Comparison of ENCODE assay signal across 1 cellular context in genomic region chr3:14921034-14921616, GRCh38.
A peak's percentile ranks its signal among the peaks of the same experiment; 100 is the strongest.
TF ChIP-seq lines count a peak whose summit lies in the region.

No MANE protein-coding gene starts in this region.

TF ChIP-seq in K562, 482 proteins besides CTCF, POLR2A, EP300 and RAD21 (continued from another document and continues in another):
- TF ChIP-seq, protein P1, sequence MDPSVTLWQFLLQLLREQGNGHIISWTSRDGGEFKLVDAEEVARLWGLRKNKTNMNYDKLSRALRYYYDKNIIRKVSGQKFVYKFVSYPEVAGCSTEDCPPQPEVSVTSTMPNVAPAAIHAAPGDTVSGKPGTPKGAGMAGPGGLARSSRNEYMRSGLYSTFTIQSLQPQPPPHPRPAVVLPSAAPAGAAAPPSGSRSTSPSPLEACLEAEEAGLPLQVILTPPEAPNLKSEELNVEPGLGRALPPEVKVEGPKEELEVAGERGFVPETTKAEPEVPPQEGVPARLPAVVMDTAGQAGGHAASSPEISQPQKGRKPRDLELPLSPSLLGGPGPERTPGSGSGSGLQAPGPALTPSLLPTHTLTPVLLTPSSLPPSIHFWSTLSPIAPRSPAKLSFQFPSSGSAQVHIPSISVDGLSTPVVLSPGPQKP (CRISPR knock-in tag; IDR thresholded peaks at IDR 0.05) = no peak
- TF ChIP-seq, protein P2, sequence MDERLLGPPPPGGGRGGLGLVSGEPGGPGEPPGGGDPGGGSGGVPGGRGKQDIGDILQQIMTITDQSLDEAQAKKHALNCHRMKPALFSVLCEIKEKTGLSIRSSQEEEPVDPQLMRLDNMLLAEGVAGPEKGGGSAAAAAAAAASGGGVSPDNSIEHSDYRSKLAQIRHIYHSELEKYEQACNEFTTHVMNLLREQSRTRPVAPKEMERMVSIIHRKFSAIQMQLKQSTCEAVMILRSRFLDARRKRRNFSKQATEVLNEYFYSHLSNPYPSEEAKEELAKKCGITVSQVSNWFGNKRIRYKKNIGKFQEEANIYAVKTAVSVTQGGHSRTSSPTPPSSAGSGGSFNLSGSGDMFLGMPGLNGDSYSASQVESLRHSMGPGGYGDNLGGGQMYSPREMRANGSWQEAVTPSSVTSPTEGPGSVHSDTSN (CRISPR knock-in tag; IDR thresholded peaks at IDR 0.05; ENCODE audit: low read depth) = no peak
- TF ChIP-seq, protein P2 (tag; conservative IDR thresholded peaks at IDR 0.05; ENCODE audit: low read depth) = no peak
- TF ChIP-seq CREB1 (IDR thresholded peaks at IDR 0.05) (no peak), CREB1 (CRISPR knock-in tag; IDR thresholded peaks at IDR 0.05) (no peak), MED1 (CRISPR knock-in tag; IDR thresholded peaks at IDR 0.05; ENCODE audit: borderline replicate concordance) (no peak), IFI16 (CRISPR knock-in tag; IDR thresholded peaks at IDR 0.05) (no peak), NBN (IDR thresholded peaks at IDR 0.05; ENCODE audit: low read depth) (no peak), SRSF9 (IDR thresholded peaks at IDR 0.05; ENCODE audit: borderline replicate concordance, low read depth, low read length) (no peak), FOXJ3 (CRISPR knock-in tag; IDR thresholded peaks at IDR 0.05) (no peak), SIN3A (IDR thresholded peaks at IDR 0.05; ENCODE audit: borderline replicate concordance in 2 of 2, control insufficient read depth in 1 of 2, low read depth in 2 of 2, low read length in 2 of 2) (no peak), ZC3H4 (CRISPR knock-in tag; IDR thresholded peaks at IDR 0.05; ENCODE audit: borderline replicate concordance) (no peak), PHB (CRISPR knock-in tag; IDR thresholded peaks at IDR 0.05) (no peak), POLR2G (IDR thresholded peaks at IDR 0.05; ENCODE audit: low read depth, low read length) (no peak), KLF1 (tag; IDR thresholded peaks at IDR 0.05) (no peak), ZNF717 (CRISPR knock-in tag; IDR thresholded peaks at IDR 0.05) (no peak), CGGBP1 (CRISPR knock-in tag; IDR thresholded peaks at IDR 0.05) (no peak), GMEB1 (CRISPR knock-in tag; IDR thresholded peaks at IDR 0.05) (no peak), AFF1 (IDR thresholded peaks at IDR 0.05; ENCODE audit: low read depth in 1 of 2, partially characterized antibody in 2 of 2) (no peak), CBFA2T3 (IDR thresholded peaks at IDR 0.05) (no peak), RFX5 (IDR thresholded peaks at IDR 0.05; ENCODE audit: low read depth, low read length) (no peak), NKRF (IDR thresholded peaks at IDR 0.05; ENCODE audit: borderline replicate concordance) (no peak), HOXB6 (CRISPR knock-in tag; IDR thresholded peaks at IDR 0.05; ENCODE audit: borderline replicate concordance) (no peak), ZBTB8A (IDR thresholded peaks at IDR 0.05; ENCODE audit: partially characterized antibody) (no peak), JUND (IDR thresholded peaks at IDR 0.05; ENCODE audit: borderline replicate concordance, low read depth, low read length) (0 out of 2 replicates have a peak, but pooled peaks have one; percentile 46), JUND (tag; IDR thresholded peaks at IDR 0.05; ENCODE audit: borderline replicate concordance, low read depth, low read length) (no peak; the same call in 2 of the 3 replicates), GTF2F1 (IDR thresholded peaks at IDR 0.05; ENCODE audit: low read depth, low read length) (no peak), NELFE (IDR thresholded peaks at IDR 0.05; ENCODE audit: insufficient read depth, insufficient read length) (no peak), SAP30 (IDR thresholded peaks at IDR 0.05; ENCODE audit: borderline replicate concordance, insufficient read depth, low read depth, low read length, poor library complexity, severe bottlenecking) (no peak), ATF1 (CRISPR knock-in tag; IDR thresholded peaks at IDR 0.05) (no peak), ATF1 (tag; IDR thresholded peaks at IDR 0.05) (no peak), ARNT (IDR thresholded peaks at IDR 0.05) (no peak), HEY1 (CRISPR knock-in tag; IDR thresholded peaks at IDR 0.05; ENCODE audit: borderline replicate concordance) (no peak), TSHZ1 (CRISPR knock-in tag; IDR thresholded peaks at IDR 0.05) (no peak), HDAC3 (IDR thresholded peaks at IDR 0.05; ENCODE audit: borderline replicate concordance, partially characterized antibody) (no peak), ETV1 (tag; conservative IDR thresholded peaks at IDR 0.05; ENCODE audit: low read depth) (0 out of 2 replicates have a peak, but pooled peaks have one; percentile 6), KDM4B (IDR thresholded peaks at IDR 0.05; ENCODE audit: borderline replicate concordance in 2 of 2, low read depth in 1 of 2) (no peak), KLF6 (CRISPR knock-in tag; IDR thresholded peaks at IDR 0.05; ENCODE audit: borderline replicate concordance) (no peak), FOXA3 (CRISPR knock-in tag; conservative IDR thresholded peaks at IDR 0.05 in 1 of 2, IDR thresholded peaks at IDR 0.05 in 1 of 2) (no peak), RFX1 (IDR thresholded peaks at IDR 0.05) (no peak), ILF3 (IDR thresholded peaks at IDR 0.05; ENCODE audit: borderline replicate concordance) (no peak), ZNF41 (CRISPR knock-in tag; conservative IDR thresholded peaks at IDR 0.05) (no peak), NEUROD1 (IDR thresholded peaks at IDR 0.05; ENCODE audit: borderline replicate concordance, low read depth, low read length, partially characterized antibody) (no peak), RHOXF2B (CRISPR knock-in tag; conservative IDR thresholded peaks at IDR 0.05) (no peak)
- TF ChIP-seq, protein P3, sequence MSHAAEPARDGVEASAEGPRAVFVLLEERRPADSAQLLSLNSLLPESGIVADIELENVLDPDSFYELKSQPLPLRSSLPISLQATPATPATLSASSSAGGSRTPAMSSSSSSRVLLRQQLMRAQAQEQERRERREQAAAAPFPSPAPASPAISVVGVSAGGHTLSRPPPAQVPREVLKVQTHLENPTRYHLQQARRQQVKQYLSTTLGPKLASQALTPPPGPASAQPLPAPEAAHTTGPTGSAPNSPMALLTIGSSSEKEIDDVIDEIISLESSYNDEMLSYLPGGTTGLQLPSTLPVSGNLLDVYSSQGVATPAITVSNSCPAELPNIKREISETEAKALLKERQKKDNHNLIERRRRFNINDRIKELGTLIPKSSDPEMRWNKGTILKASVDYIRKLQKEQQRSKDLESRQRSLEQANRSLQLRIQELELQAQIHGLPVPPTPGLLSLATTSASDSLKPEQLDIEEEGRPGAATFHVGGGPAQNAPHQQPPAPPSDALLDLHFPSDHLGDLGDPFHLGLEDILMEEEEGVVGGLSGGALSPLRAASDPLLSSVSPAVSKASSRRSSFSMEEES (CRISPR knock-in tag; IDR thresholded peaks at IDR 0.05) = no peak
- TF ChIP-seq, protein P4, sequence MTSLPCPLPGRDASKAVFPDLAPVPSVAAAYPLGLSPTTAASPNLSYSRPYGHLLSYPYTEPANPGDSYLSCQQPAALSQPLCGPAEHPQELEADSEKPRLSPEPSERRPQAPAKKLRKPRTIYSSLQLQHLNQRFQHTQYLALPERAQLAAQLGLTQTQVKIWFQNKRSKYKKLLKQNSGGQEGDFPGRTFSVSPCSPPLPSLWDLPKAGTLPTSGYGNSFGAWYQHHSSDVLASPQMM (CRISPR knock-in tag; IDR thresholded peaks at IDR 0.05) = no peak
- TF ChIP-seq, protein P5, sequence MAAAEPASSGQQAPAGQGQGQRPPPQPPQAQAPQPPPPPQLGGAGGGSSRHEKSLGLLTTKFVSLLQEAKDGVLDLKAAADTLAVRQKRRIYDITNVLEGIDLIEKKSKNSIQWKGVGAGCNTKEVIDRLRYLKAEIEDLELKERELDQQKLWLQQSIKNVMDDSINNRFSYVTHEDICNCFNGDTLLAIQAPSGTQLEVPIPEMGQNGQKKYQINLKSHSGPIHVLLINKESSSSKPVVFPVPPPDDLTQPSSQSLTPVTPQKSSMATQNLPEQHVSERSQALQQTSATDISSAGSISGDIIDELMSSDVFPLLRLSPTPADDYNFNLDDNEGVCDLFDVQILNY (CRISPR knock-in tag; IDR thresholded peaks at IDR 0.05) = peak; percentile 77; the same call in 1 of the 2 replicates
